15 cellular contexts compared by ENCODE assay signal in genomic region chr16:54847207-54847606, GRCh38.
DNase-seq lines count a peak whose midpoint lies in the region; ATAC-seq, FAIRE-seq and TF ChIP-seq lines count a peak whose summit lies in the region.
"Had no signal": no experiment of that assay in that cellular context is flagged by ENCODE, and none has a peak within 500 bp of the region (broad histone marks: within the 10 kb centered on the region; RNA-seq: fewer than 3 reads in every experiment).

No MANE protein-coding gene starts in this region.

- H3K4me2 ChIP-seq in A549, result peak overlapping the region; percentile 20; the same call in 2 of the 3 replicates
- H3K4me2 ChIP-seq: KMS-11 had no signal

- no peak for ATAC-seq in A549
- ATAC-seq in GM19455 (IDR thresholded peaks at IDR 0.05; ENCODE audit: unreplicated experiment), result no peak
- ATAC-seq in HG02840 (IDR thresholded peaks at IDR 0.05; ENCODE audit: low FRiP score, unreplicated experiment), result no peak
- ATAC-seq: SK-N-SH treated with all-trans-retinoic acid at 6 μM for 48 hours had no signal

- H3K9me3 ChIP-seq in A549 (peaks cover 15% of the 10 kb centered on the region; the same call in 2 of the 3 replicates), HEK293 (ENCODE audit: control insufficient read depth, insufficient read depth, low read depth, low read length) (no peaks in the 10 kb centered on the region; the same call in 1 of the 2 replicates), transverse colon (no peaks in the 10 kb centered on the region)

- CTCF ChIA-PET in A549 (lab: Yijun Ruan, JAX), result no interaction called here
- CTCF ChIA-PET in HEK293 (lab: Yijun Ruan, JAX), result interaction anchor here (0.6 to 0.7 kb wide), 2 partner anchors 31 to 749 kb away, joined by 3 read pairs; no protein-coding TSS in a partner anchor
- CTCF ChIA-PET in RWPE1 (lab: Yijun Ruan, JAX), result interaction anchor here (0.6 to 1.1 kb wide), 2 partner anchors 68 to 931 kb away, joined by 3 read pairs; no protein-coding TSS in a partner anchor

- H3K36me3 ChIP-seq in HEK293 (ENCODE audit: control insufficient read depth in 2 of 2, insufficient read depth in 1 of 2, low read length in 2 of 2) (no peaks in the 10 kb centered on the region), transverse colon (no peaks in the 10 kb centered on the region)

- TF ChIP-seq POLR2A in A549 (IDR thresholded peaks at IDR 0.05; ENCODE audit: low read length), result no peak
- TF ChIP-seq POLR2A in transverse colon (IDR thresholded peaks at IDR 0.05), result no peak

- no peak for TF ChIP-seq RAD21 in A549 (conservative IDR thresholded peaks at IDR 0.05 in 1 of 2, IDR thresholded peaks at IDR 0.05 in 1 of 2)

- TF ChIP-seq CTCF in A549 (IDR thresholded peaks at IDR 0.05) (no peak), HEK293 (tag by site-specific recombination; IDR thresholded peaks at IDR 0.05) (no peak), RWPE1 (conservative IDR thresholded peaks at IDR 0.05; ENCODE audit: low read depth) (no peak), transverse colon (IDR thresholded peaks at IDR 0.05) (no peak)

- in situ Hi-C loops in transverse colon (cut with MboI; ENCODE audit: low pct_ligation_motif_present in 1 of 4, low pct_unique_long_range_greater_than_20kb in 1 of 4, low sequenced_read_pairs in 3 of 4), result no loop called here

- TF ChIP-seq EP300 in A549 (IDR thresholded peaks at IDR 0.05) (no peak), transverse colon (IDR thresholded peaks at IDR 0.05; ENCODE audit: low read depth) (no peak)

- no peak for FAIRE-seq in A549 (lab: Jason Lieb, UNC)
- FAIRE-seq: GM12891, small intestine had no signal

- intact Hi-C loops in transverse colon (cut with DNase I; ENCODE audit: low total_unique reads), result no loop called here

- 73% methylated on average over 5 of the region's 5 CpGs for WGBS in A549 (ENCODE audit: missing lambda C conversion rate)
- WGBS in transverse colon (ENCODE audit: low coverage in 1 of 2), 2 donors, result 91% methylated on average over 5 of the region's 5 CpGs; no CpG with 5 or more reads in 1 of the 2 donors

- POLR2A ChIA-PET in A549 (lab: Yijun Ruan, JAX) (no interaction called here), HEK293 (lab: Yijun Ruan, JAX) (interaction anchor here (0.9 kb wide), 1 partner anchor 83 kb away, joined by 4 read pairs; the partner anchor contains the start of gene IRX5), RWPE1 (lab: Yijun Ruan, JAX; ENCODE audit: low non-redundant PET) (no interaction called here)

- H3K4me3 ChIP-seq in A549, result no peak overlapping the region
- H3K4me3 ChIP-seq in HEK293 (ENCODE audit: low read depth, low read length), result no peak overlapping the region
- H3K4me3 ChIP-seq in transverse colon, result no peak overlapping the region

- DNase-seq in A549 (ENCODE audit: low read depth in 1 of 2, low spot score in 1 of 2), result peak in 1 of 2 experiments; percentile 9
- DNase-seq in RWPE1 (ENCODE audit: low spot score), result peak; percentile 89
- DNase-seq in kidney tubule cell (ENCODE audit: low spot score), result peak; percentile 75
- no peak for DNase-seq in transverse colon
- DNase-seq in amygdala (lab: John Stamatoyannopoulos, UW), result no peak
- DNase-seq: midbrain, NCI-H2029 treated with DMSO at 0.1 percent for 48 hours, occipital lobe, small intestine had no signal

- no peaks in the 10 kb centered on the region for H3K27me3 ChIP-seq in transverse colon

- peaks cover 7% of the 10 kb centered on the region; the same call in 2 of the 3 replicates for H3K4me1 ChIP-seq in A549
- 0 out of 2 replicates have a peak, but pooled peaks cover 5% of the 10 kb centered on the region for H3K4me1 ChIP-seq in HEK293 (ENCODE audit: control insufficient read depth, insufficient read depth, low read length)
- H3K4me1 ChIP-seq in transverse colon, result no peaks in the 10 kb centered on the region

- no peak overlapping the region for H3K27ac ChIP-seq in A549
- H3K27ac ChIP-seq in HEK293 (ENCODE audit: extremely low read depth, low read depth, low read length), result no peak overlapping the region
- H3K27ac ChIP-seq in RWPE1, result no peak overlapping the region
- no peak overlapping the region for H3K27ac ChIP-seq in transverse colon
- H3K27ac ChIP-seq: KMS-11 had no signal

TF ChIP-seq in A549, 52 proteins besides CTCF, POLR2A, EP300 and RAD21:
- TF ChIP-seq ELK1 (IDR thresholded peaks at IDR 0.05; ENCODE audit: low read depth, low read length), result no peak
- TF ChIP-seq RARB (CRISPR knock-in tag; IDR thresholded peaks at IDR 0.05), result no peak
- no peak for TF ChIP-seq POLR2AphosphoS2 (conservative IDR thresholded peaks at IDR 0.05; ENCODE audit: low read length)
- TF ChIP-seq JUNB (IDR thresholded peaks at IDR 0.05), result no peak
- TF ChIP-seq HOXB13 (CRISPR knock-in tag; IDR thresholded peaks at IDR 0.05; ENCODE audit: low read depth), result no peak
- no peak for TF ChIP-seq NPAS2 (CRISPR knock-in tag; IDR thresholded peaks at IDR 0.05; ENCODE audit: borderline replicate concordance)
- no peak for TF ChIP-seq ZC3H11A (IDR thresholded peaks at IDR 0.05)
- no peak for TF ChIP-seq RNF2 (IDR thresholded peaks at IDR 0.05; ENCODE audit: borderline replicate concordance, low read depth)
- no peak for TF ChIP-seq FOSL2 (IDR thresholded peaks at IDR 0.05)
- TF ChIP-seq FOSL2 (CRISPR knock-in tag; IDR thresholded peaks at IDR 0.05), result no peak
- TF ChIP-seq CHD4 (IDR thresholded peaks at IDR 0.05; ENCODE audit: borderline replicate concordance), result no peak
- TF ChIP-seq KDM1A (IDR thresholded peaks at IDR 0.05; ENCODE audit: low read depth), result no peak
TF ChIP-seq in A549: peak in this region for 0.

TF ChIP-seq in HEK293, 187 proteins besides CTCF, POLR2A, EP300 and RAD21 (continues in another document):
- TF ChIP-seq ZNF366 (tag by site-specific recombination; conservative IDR thresholded peaks at IDR 0.05) (0 out of 2 replicates have a peak, but pooled peaks have one; percentile 35), ZNF335 (tag by site-specific recombination; conservative IDR thresholded peaks at IDR 0.05) (peak; percentile 39; the same call in 1 of the 2 replicates), ZNF791 (tag by site-specific recombination; IDR thresholded peaks at IDR 0.05) (no peak), ZSCAN30 (tag by site-specific recombination; IDR thresholded peaks at IDR 0.05) (no peak), ZNF629 (tag by site-specific recombination; IDR thresholded peaks at IDR 0.05) (peak; percentile 74), ZNF660 (tag by site-specific recombination; IDR thresholded peaks at IDR 0.05) (0 out of 2 replicates have a peak, but pooled peaks have one; percentile 24), SP7 (tag by site-specific recombination; IDR thresholded peaks at IDR 0.05) (peak; percentile 41; the same call in 1 of the 2 replicates), ZBTB1 (tag by site-specific recombination; IDR thresholded peaks at IDR 0.05) (no peak), ZNF341 (tag by site-specific recombination; IDR thresholded peaks at IDR 0.05; ENCODE audit: low read depth) (no peak), ZFP41 (tag by site-specific recombination; IDR thresholded peaks at IDR 0.05; ENCODE audit: borderline replicate concordance) (no peak)
- TF ChIP-seq, protein P1, sequence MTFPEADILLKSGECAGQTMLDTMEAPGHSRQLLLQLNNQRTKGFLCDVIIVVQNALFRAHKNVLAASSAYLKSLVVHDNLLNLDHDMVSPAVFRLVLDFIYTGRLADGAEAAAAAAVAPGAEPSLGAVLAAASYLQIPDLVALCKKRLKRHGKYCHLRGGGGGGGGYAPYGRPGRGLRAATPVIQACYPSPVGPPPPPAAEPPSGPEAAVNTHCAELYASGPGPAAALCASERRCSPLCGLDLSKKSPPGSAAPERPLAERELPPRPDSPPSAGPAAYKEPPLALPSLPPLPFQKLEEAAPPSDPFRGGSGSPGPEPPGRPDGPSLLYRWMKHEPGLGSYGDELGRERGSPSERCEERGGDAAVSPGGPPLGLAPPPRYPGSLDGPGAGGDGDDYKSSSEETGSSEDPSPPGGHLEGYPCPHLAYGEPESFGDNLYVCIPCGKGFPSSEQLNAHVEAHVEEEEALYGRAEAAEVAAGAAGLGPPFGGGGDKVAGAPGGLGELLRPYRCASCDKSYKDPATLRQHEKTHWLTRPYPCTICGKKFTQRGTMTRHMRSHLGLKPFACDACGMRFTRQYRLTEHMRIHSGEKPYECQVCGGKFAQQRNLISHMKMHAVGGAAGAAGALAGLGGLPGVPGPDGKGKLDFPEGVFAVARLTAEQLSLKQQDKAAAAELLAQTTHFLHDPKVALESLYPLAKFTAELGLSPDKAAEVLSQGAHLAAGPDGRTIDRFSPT (tag by site-specific recombination; IDR thresholded peaks at IDR 0.05), result peak; percentile 40; the same call in 1 of the 2 replicates
- TF ChIP-seq, protein P2, sequence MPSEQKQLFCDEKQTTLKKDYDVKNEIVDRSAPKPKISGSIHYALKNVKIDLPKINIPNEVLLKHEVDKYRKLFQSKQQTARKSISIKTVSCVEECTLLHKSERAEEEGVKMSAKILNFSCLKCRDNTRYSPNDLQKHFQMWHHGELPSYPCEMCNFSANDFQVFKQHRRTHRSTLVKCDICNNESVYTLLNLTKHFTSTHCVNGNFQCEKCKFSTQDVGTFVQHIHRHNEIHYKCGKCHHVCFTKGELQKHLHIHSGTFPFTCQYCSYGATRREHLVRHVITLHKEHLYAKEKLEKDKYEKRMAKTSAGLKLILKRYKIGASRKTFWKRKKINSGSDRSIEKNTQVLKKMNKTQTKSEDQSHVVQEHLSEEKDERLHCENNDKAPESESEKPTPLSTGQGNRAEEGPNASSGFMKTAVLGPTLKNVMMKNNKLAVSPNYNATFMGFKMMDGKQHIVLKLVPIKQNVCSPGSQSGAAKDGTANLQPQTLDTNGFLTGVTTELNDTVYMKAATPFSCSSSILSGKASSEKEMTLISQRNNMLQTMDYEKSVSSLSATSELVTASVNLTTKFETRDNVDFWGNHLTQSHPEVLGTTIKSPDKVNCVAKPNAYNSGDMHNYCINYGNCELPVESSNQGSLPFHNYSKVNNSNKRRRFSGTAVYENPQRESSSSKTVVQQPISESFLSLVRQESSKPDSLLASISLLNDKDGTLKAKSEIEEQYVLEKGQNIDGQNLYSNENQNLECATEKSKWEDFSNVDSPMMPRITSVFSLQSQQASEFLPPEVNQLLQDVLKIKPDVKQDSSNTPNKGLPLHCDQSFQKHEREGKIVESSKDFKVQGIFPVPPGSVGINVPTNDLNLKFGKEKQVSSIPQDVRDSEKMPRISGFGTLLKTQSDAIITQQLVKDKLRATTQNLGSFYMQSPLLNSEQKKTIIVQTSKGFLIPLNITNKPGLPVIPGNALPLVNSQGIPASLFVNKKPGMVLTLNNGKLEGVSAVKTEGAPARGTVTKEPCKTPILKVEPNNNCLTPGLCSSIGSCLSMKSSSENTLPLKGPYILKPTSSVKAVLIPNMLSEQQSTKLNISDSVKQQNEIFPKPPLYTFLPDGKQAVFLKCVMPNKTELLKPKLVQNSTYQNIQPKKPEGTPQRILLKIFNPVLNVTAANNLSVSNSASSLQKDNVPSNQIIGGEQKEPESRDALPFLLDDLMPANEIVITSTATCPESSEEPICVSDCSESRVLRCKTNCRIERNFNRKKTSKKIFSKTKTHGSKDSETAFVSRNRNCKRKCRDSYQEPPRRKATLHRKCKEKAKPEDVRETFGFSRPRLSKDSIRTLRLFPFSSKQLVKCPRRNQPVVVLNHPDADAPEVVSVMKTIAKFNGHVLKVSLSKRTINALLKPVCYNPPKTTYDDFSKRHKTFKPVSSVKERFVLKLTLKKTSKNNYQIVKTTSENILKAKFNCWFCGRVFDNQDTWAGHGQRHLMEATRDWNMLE (tag by site-specific recombination; conservative IDR thresholded peaks at IDR 0.05; ENCODE audit: low read depth), result no peak

Comparison
In these comparisons a context has a peak if more than half of its experiments do, and no peak if none do; other contexts are left out.
1. DNase-seq: peak in RWPE1 (single experiment) and kidney tubule cell (single experiment); none in transverse colon (single experiment) and amygdala (0 of 56).